Comparison of ENCODE assay signal across 8 cellular contexts in the genomic region with DNA sequence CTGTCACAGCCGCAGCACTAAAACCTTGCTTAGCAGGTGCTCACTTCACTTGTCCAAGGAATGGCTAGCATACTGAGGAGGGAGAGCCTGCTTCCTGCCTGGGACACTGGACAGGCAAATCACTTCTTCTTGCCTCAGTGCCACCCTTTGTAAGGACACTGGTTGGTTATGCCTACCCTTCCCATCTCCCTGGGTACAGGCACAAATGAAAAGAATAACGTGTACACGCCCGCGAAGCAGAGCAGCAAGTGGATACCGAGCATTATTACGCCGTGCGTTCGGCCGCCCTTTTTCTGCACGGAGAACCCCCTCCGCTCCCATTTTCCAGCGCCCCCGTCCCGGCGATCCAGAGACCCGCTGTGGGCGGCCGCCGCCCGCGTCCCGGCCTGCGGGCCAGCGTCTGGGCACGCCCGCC. TPM values are rescaled to one million over a fixed set of nuclear protein-coding genes. Genes with fewer than 3 reads are reported as not detected.
DNase-seq lines count a peak whose midpoint lies in the region; TF ChIP-seq lines count a peak whose summit lies in the region.

No MANE protein-coding gene starts in this region.

- DNase-seq in activated T-cell treated with anti-CD3 and anti-CD28 coated beads for 48 hours (ENCODE audit: low read depth) (peak; percentile 14), activated T-cell treated with anti-CD3 and anti-CD28 coated beads for 4 hours (no peak), HCEC 1CT (peak; percentile 1), M059J (ENCODE audit: low read depth) (peak; percentile 25), astrocyte of the spinal cord (ENCODE audit: low read depth, low spot score) (peak; percentile 45), immature natural killer cell (no peak), spleen (peak; percentile 64)
- no peak for DNase-seq in effector CD8-positive, alpha-beta T cell (lab: John Stamatoyannopoulos, UW)

- H3K4me3 ChIP-seq in astrocyte of the spinal cord (ENCODE audit: low read depth, low read length) (peak overlapping the region; percentile 84), spleen (peak overlapping the region; percentile 57 to 92 (median 82))

- peaks cover 30 to 54% of the 10 kb centered on the region in 2 donors for H3K4me1 Mint-ChIP-seq in immature natural killer cell

- intact Hi-C loops in spleen (cut with DNase I; ENCODE audit: low total_unique reads) = loop anchor here (5.0 kb wide), 1 partner anchor 120 kb away; a partner anchor contains a TSS

- peak overlapping the region; percentile 47 to 96 (median 90) for H3K27ac Mint-ChIP-seq in immature natural killer cell

- no peaks in the 10 kb centered on the region for H3K36me3 ChIP-seq in spleen

- no peaks in the 10 kb centered on the region for H3K9me3 Mint-ChIP-seq in immature natural killer cell

- no peak for TF ChIP-seq CTCF in astrocyte of the spinal cord (IDR thresholded peaks at IDR 0.05; ENCODE audit: low read depth, low read length)
- no peak for TF ChIP-seq CTCF in spleen (IDR thresholded peaks at IDR 0.05 in 8 of 11, conservative IDR thresholded peaks at IDR 0.05 in 3 of 11)

- H3K9me3 ChIP-seq in spleen = no peaks in the 10 kb centered on the region

- no peaks in the 10 kb centered on the region for H3K27me3 ChIP-seq in spleen (replicated peaks in 1 of 7)

- peaks cover 6 to 74% (median 47%) of the 10 kb centered on the region in 6 donors for H3K4me1 ChIP-seq in spleen

- 0 to 1% (median 1%) methylated on average over 23 to 28 of the region's 28 CpGs for WGBS in spleen, 5 donors

- H3K27ac ChIP-seq in spleen = peak overlapping the region; percentile 71 to 99 (median 92)

- no peaks in the 10 kb centered on the region for H3K36me3 Mint-ChIP-seq in immature natural killer cell

- H3K4me3 Mint-ChIP-seq in immature natural killer cell = peak overlapping the region; percentile 81 to 97 (median 94)

- in situ Hi-C loops in astrocyte of the spinal cord (cut with HindIII; ENCODE audit: low sequenced_read_pairs) = no loop called here

- peaks cover 4 to 8% (median 7%) of the 10 kb centered on the region in 3 donors for H3K27me3 Mint-ChIP-seq in immature natural killer cell (ENCODE audit: low read depth in 3 of 3)

- TF ChIP-seq POLR2A in spleen (IDR thresholded peaks at IDR 0.05) = no peak

RNA-seq across cellular contexts. Expression of a gene that starts 0.3 kb away (rescaled TPM):
- 19.3 and 26.5 TPM in 2 replicates for total RNA-seq in M059J (2014; rRNA removed; shearing (Covaris generic))
- 1 to 10 TPM; 2.6 to 4.0 (median 3.5) TPM for polyA plus RNA-seq in immature natural killer cell
- total RNA-seq in spleen = 100 to 1,000 TPM in 1 of 7 donors, 10 to 100 TPM in 6; 29.7 to 102 (median 55.3) TPM
- 10 to 100 TPM; 10.8 to 21.3 (median 14.1) TPM for polyA plus RNA-seq in spleen

Comparison
In these comparisons a context has a peak if more than half of its experiments do, and no peak if none do; other contexts are left out.
1. DNase-seq: peak in activated T-cell treated with anti-CD3 and anti-CD28 coated beads for 48 hours (single experiment), HCEC 1CT (single experiment), M059J (single experiment), astrocyte of the spinal cord (single experiment) and spleen (single experiment); none in activated T-cell treated with anti-CD3 and anti-CD28 coated beads for 4 hours (single experiment), immature natural killer cell (0 of 3) and effector CD8-positive, alpha-beta T cell (single experiment).